8 cellular contexts compared by ENCODE assay signal in genomic region chr21:41612674-41613250, GRCh38.
DNase-seq lines count a peak whose midpoint lies in the region; ATAC-seq, FAIRE-seq and TF ChIP-seq lines count a peak whose summit lies in the region.

No MANE protein-coding gene starts in this region.

- FAIRE-seq in astrocyte (lab: Jason Lieb, UNC) = no peak

- peak overlapping the region; percentile 2 for H3K4me3 ChIP-seq in astrocyte (ENCODE audit: insufficient read depth, low read depth, low read length)
- no peak overlapping the region for H3K4me3 ChIP-seq in right atrium auricular region
- no peak overlapping the region for H3K4me3 ChIP-seq in CD8-positive, alpha-beta T cell (ENCODE audit: low read depth, low read length)

- H3K27ac ChIP-seq in astrocyte (ENCODE audit: low read depth, low read length) (peak overlapping the region; percentile 78), right atrium auricular region (peak overlapping the region; percentile 36 to 49)
- no peak overlapping the region for H3K27ac ChIP-seq in CD8-positive, alpha-beta T cell (ENCODE audit: low read depth, low read length)

- H3K27me3 ChIP-seq in astrocyte (ENCODE audit: insufficient read depth, low read length) = peaks cover 4% of the 10 kb centered on the region
- H3K27me3 ChIP-seq in right atrium auricular region = no peaks in the 10 kb centered on the region
- H3K27me3 ChIP-seq in CD8-positive, alpha-beta T cell (ENCODE audit: insufficient read depth, low read length) = no peaks in the 10 kb centered on the region

- POLR2A ChIA-PET in CD8-positive, alpha-beta T cell (lab: Charles Lee) = no interaction called here

- H3K4me3 Mint-ChIP-seq in astrocyte (ENCODE audit: unreplicated experiment) = peak overlapping the region; percentile 3
- H3K4me3 Mint-ChIP-seq in CD8-positive, alpha-beta T cell = no peak overlapping the region

- no peaks in the 10 kb centered on the region for H3K79me2 ChIP-seq in astrocyte (ENCODE audit: insufficient read depth, low read length)

- peak overlapping the region; percentile 61 for H3K4me2 ChIP-seq in astrocyte (ENCODE audit: low read length)

- H3K27ac Mint-ChIP-seq in astrocyte (ENCODE audit: unreplicated experiment) = peak overlapping the region; percentile 83
- H3K27ac Mint-ChIP-seq in CD8-positive, alpha-beta T cell = no peak overlapping the region

- CTCF ChIA-PET in CD8-positive, alpha-beta T cell (lab: Charles Lee) = interaction anchor here (0.6 to 1.6 kb wide), 3 partner anchors 11 to 505 kb away, joined by 3 to 4 read pairs (median 3); no protein-coding TSS in a partner anchor

- H3K4me1 Mint-ChIP-seq in astrocyte (ENCODE audit: low read depth, unreplicated experiment) = peaks cover 20% of the 10 kb centered on the region
- H3K4me1 Mint-ChIP-seq in CD8-positive, alpha-beta T cell (ENCODE audit: low read depth) = peaks cover 2% of the 10 kb centered on the region

- peak overlapping the region; percentile 75 for H3K9ac ChIP-seq in astrocyte (ENCODE audit: low read length)

- peaks cover 7% of the 10 kb centered on the region for H3K36me3 Mint-ChIP-seq in astrocyte (ENCODE audit: low read depth, unreplicated experiment)
- H3K36me3 Mint-ChIP-seq in CD8-positive, alpha-beta T cell = no peaks in the 10 kb centered on the region

- DNase-seq in activated T-cell treated with anti-CD3 and anti-CD28 coated beads for 24 hours (ENCODE audit: low read depth) = peak; percentile 7
- DNase-seq in activated T-cell treated with anti-CD3 and anti-CD28 coated beads, Interleukin-2, amount 50 U/mL, for 1 hour = no peak
- peak; percentile 93 for DNase-seq in NCI-H226
- DNase-seq in astrocyte (ENCODE audit: low read depth) = peak; percentile 98
- peak; percentile 92 for DNase-seq in right atrium auricular region (ENCODE audit: low spot score)
- DNase-seq in renal cortical epithelial cell (ENCODE audit: low read depth) = peak; percentile 97
- no peak for DNase-seq in CD8-positive, alpha-beta T cell

- H3K36me3 ChIP-seq in astrocyte (ENCODE audit: insufficient read depth, low read length) = no peaks in the 10 kb centered on the region
- no peaks in the 10 kb centered on the region for H3K36me3 ChIP-seq in right atrium auricular region
- H3K36me3 ChIP-seq in CD8-positive, alpha-beta T cell (ENCODE audit: insufficient read depth, low read length) = no peaks in the 10 kb centered on the region

- H3K9me3 Mint-ChIP-seq in astrocyte (ENCODE audit: unreplicated experiment) = peaks cover 4% of the 10 kb centered on the region
- no peaks in the 10 kb centered on the region for H3K9me3 Mint-ChIP-seq in CD8-positive, alpha-beta T cell

- intact Hi-C loops in CD8-positive, alpha-beta T cell (cut with DNase I, micrococcal nuclease) = loop anchor here (2.0 to 10.0 kb wide), 2 partner anchors 502 to 504 kb away; no protein-coding TSS in a partner anchor

- H3K27me3 Mint-ChIP-seq in astrocyte (ENCODE audit: low read depth, unreplicated experiment) = peaks cover 32% of the 10 kb centered on the region
- peaks cover 28% of the 10 kb centered on the region for H3K27me3 Mint-ChIP-seq in CD8-positive, alpha-beta T cell (ENCODE audit: low read depth)

- ATAC-seq in GM18867 (IDR thresholded peaks at IDR 0.05; ENCODE audit: unreplicated experiment) = no peak
- no peak for ATAC-seq in CD8-positive, alpha-beta T cell

- TF ChIP-seq CTCF in astrocyte (IDR thresholded peaks at IDR 0.05; ENCODE audit: insufficient read depth, low read depth, low read length) (peak; percentile 48), right atrium auricular region (IDR thresholded peaks at IDR 0.05) (peak; percentile 75 to 89)
- TF ChIP-seq CTCF in CD8-positive, alpha-beta T cell (IDR thresholded peaks at IDR 0.05) = no peak

- no peaks in the 10 kb centered on the region for H4K20me1 ChIP-seq in astrocyte (ENCODE audit: insufficient read depth, low read length)

- H3K4me1 ChIP-seq in astrocyte (ENCODE audit: insufficient read depth, low read length) (peaks cover 39% of the 10 kb centered on the region), right atrium auricular region (peaks cover 0 to 31% of the 10 kb centered on the region in 2 donors)
- no peaks in the 10 kb centered on the region for H3K4me1 ChIP-seq in CD8-positive, alpha-beta T cell (ENCODE audit: insufficient read depth, low read length)

- H2AFZ ChIP-seq in astrocyte (ENCODE audit: low read depth, low read length) = peak overlapping the region; percentile 61

- H3K9me3 ChIP-seq in astrocyte (ENCODE audit: insufficient read depth, low read depth, low read length) = no peaks in the 10 kb centered on the region
- no peaks in the 10 kb centered on the region for H3K9me3 ChIP-seq in right atrium auricular region
- no peaks in the 10 kb centered on the region for H3K9me3 ChIP-seq in CD8-positive, alpha-beta T cell (ENCODE audit: low read length)

Comparison
In these comparisons a context has a peak if more than half of its experiments do, and no peak if none do; other contexts are left out.
1. DNase-seq: peak in activated T-cell treated with anti-CD3 and anti-CD28 coated beads for 24 hours (single experiment), NCI-H226 (single experiment), astrocyte (single experiment), right atrium auricular region (single experiment) and renal cortical epithelial cell (single experiment); none in activated T-cell treated with anti-CD3 and anti-CD28 coated beads, Interleukin-2, amount 50 U/mL, for 1 hour (single experiment) and CD8-positive, alpha-beta T cell (0 of 7).